Comparison of ENCODE assay signal across 7 cellular contexts in the genomic region with DNA sequence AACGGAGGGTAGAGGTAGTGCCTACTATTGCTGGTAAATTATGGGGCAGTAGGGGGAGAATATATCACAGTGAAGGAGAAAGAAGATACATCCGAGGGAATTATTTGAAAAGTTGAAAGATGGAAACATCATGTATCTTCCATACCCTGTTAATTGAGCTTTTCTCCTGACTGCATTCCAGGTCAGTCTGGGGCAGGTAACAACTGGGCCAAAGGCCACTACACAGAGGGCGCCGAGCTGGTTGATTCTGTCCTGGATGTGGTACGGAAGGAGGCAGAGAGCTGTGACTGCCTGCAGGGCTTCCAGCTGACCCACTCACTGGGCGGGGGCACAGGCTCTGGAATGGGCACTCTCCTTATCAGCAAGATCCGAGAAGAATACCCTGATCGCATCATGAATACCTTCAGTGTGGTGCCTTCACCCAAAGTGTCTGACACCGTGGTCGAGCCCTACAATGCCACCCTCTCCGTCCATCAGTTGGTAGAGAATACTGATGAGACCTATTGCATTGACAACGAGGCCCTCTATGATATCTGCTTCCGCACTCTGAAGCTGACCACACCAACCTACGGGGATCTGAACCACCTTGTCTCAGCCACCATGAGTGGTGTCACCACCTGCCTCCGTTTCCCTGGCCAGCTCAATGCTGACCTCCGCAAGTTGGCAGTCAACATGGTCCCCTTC. TPM values are rescaled to one million over a fixed set of nuclear protein-coding genes. Genes with fewer than 3 reads are reported as not detected.
A peak's percentile ranks its signal among the peaks of the same experiment; 100 is the strongest.
DNase-seq lines count a peak whose midpoint lies in the region; ATAC-seq and TF ChIP-seq lines count a peak whose summit lies in the region.
"Not testable (repeated sequence)": the region's sequence is repeated elsewhere in the genome, so short reads cannot be mapped to it uniquely, and the experiment has no call there.

No MANE protein-coding gene starts in this region.

- H3F3A ChIP-seq in DOHH2 (ENCODE audit: control insufficient read depth, insufficient read depth) = peaks cover 87% of the 10 kb centered on the region

- H3K4me2 ChIP-seq in DOHH2 (ENCODE audit: low read length) = peak overlapping the region; percentile 94

- DNase-seq in activated naive CD8-positive, alpha-beta T cell treated with anti-CD3 and anti-CD28 coated beads, Interleukin-2, amount 10 ng/mL, durations not matched to agents 7 days and 5 days; epithelial cell of prostate (ENCODE audit: low read depth, low spot score): not testable (repeated sequence)
- DNase-seq in lower lobe of right lung (peak; percentile 40), posterior vena cava (ENCODE audit: low spot score) (peak; percentile 28)

- not testable (repeated sequence) for ATAC-seq in activated naive CD8-positive, alpha-beta T cell treated with anti-CD3 and anti-CD28 coated beads, Interleukin-2, amount 10 ng/mL, durations not matched to agents 7 days and 5 days (ENCODE audit: low read depth); lower lobe of right lung

- not testable (repeated sequence) for H3K27me3 ChIP-seq in DOHH2 (ENCODE audit: control insufficient read depth, low read length); lower lobe of right lung (ENCODE audit: low read depth)

- peak overlapping the region; percentile 93 for H3K27ac Mint-ChIP-seq in activated naive CD8-positive, alpha-beta T cell treated with anti-CD3 and anti-CD28 coated beads, Interleukin-2, amount 10 ng/mL, durations not matched to agents 7 days and 5 days

- H3K9me3 Mint-ChIP-seq in activated naive CD8-positive, alpha-beta T cell treated with anti-CD3 and anti-CD28 coated beads, Interleukin-2, amount 10 ng/mL, durations not matched to agents 7 days and 5 days = not testable (repeated sequence)

- H3K4me3 Mint-ChIP-seq in activated naive CD8-positive, alpha-beta T cell treated with anti-CD3 and anti-CD28 coated beads, Interleukin-2, amount 10 ng/mL, durations not matched to agents 7 days and 5 days = peak overlapping the region; percentile 91

- not testable (repeated sequence) for H3K9me3 ChIP-seq in DOHH2 (ENCODE audit: control insufficient read depth, insufficient read depth, low read length); KOPT-K1 (ENCODE audit: insufficient read depth, low read length, poor library complexity, severe bottlenecking); lower lobe of right lung

- H3K79me2 ChIP-seq in DOHH2 (ENCODE audit: control insufficient read depth, low read length) = peaks cover 67% of the 10 kb centered on the region

- H3K27ac ChIP-seq in DOHH2 (ENCODE audit: low read depth, low read length) (peak overlapping the region; percentile 100), KOPT-K1 (ENCODE audit: low read depth, low read length, poor library complexity, severe bottlenecking) (peak overlapping the region; percentile 98), VCaP (peak overlapping the region; percentile 89; the same call in 1 of the 2 replicates), epithelial cell of prostate (peak overlapping the region; percentile 95)
- H3K27ac ChIP-seq in lower lobe of right lung = not testable (repeated sequence)

- peaks cover 46% of the 10 kb centered on the region for H3K4me1 ChIP-seq in DOHH2 (ENCODE audit: control insufficient read depth, low read length)
- peaks cover 38% of the 10 kb centered on the region for H3K4me1 ChIP-seq in lower lobe of right lung

- not testable (repeated sequence) for H3K9me2 ChIP-seq in DOHH2 (replicated peaks; ENCODE audit: control insufficient read depth, low read length)

- POLR2A ChIA-PET in activated naive CD8-positive, alpha-beta T cell treated with anti-CD3 and anti-CD28 coated beads, Interleukin-2, amount 10 ng/mL, durations not matched to agents 7 days and 5 days (lab: Charles Lee) = interaction anchor here (0.7 to 11.0 kb wide), 8 partner anchors 7 to 108 kb away, joined by 3 to 512 read pairs (median 7); a partner anchor contains a TSS

- intact Hi-C loops in lower lobe of right lung (cut with DNase I) = loop anchor here (5.0 kb wide), 1 partner anchor 46 kb away; no protein-coding TSS in a partner anchor
- intact Hi-C loops in posterior vena cava (cut with DNase I) = loop anchor here (2.0 to 10.0 kb wide), 3 partner anchors 40 to 98 kb away; a partner anchor contains a TSS

- H3K4me3 ChIP-seq in DOHH2 (ENCODE audit: low read length) = peak overlapping the region; percentile 88
- H3K4me3 ChIP-seq in lower lobe of right lung = not testable (repeated sequence)

- H3K36me3 ChIP-seq in DOHH2 (ENCODE audit: control insufficient read depth, low read length) (peaks cover 83% of the 10 kb centered on the region), KOPT-K1 (ENCODE audit: insufficient read depth, low read length) (peaks cover 68% of the 10 kb centered on the region), lower lobe of right lung (peaks cover 65% of the 10 kb centered on the region)

- peaks cover 60% of the 10 kb centered on the region for H3K36me3 Mint-ChIP-seq in activated naive CD8-positive, alpha-beta T cell treated with anti-CD3 and anti-CD28 coated beads, Interleukin-2, amount 10 ng/mL, durations not matched to agents 7 days and 5 days

- peaks cover 48% of the 10 kb centered on the region for H3K4me1 Mint-ChIP-seq in activated naive CD8-positive, alpha-beta T cell treated with anti-CD3 and anti-CD28 coated beads, Interleukin-2, amount 10 ng/mL, durations not matched to agents 7 days and 5 days

- TF ChIP-seq CTCF in DOHH2 (IDR thresholded peaks at IDR 0.05; ENCODE audit: low read depth, low read length, poor library complexity, severe bottlenecking); VCaP (conservative IDR thresholded peaks at IDR 0.05); lower lobe of right lung (IDR thresholded peaks at IDR 0.05): not testable (repeated sequence)

- peaks cover 18% of the 10 kb centered on the region for H4K20me1 ChIP-seq in DOHH2 (ENCODE audit: control insufficient read depth, insufficient read depth, low read depth, low read length)

- not testable (repeated sequence) for H3K27me3 Mint-ChIP-seq in activated naive CD8-positive, alpha-beta T cell treated with anti-CD3 and anti-CD28 coated beads, Interleukin-2, amount 10 ng/mL, durations not matched to agents 7 days and 5 days

RNA-seq across cellular contexts. Expression of a gene that starts 3.1 kb away (rescaled TPM):
- total RNA-seq in activated naive CD8-positive, alpha-beta T cell treated with anti-CD3 and anti-CD28 coated beads, Interleukin-2, amount 10 ng/mL, durations not matched to agents 7 days and 5 days = 1,000 to 10,000 TPM; 1,168 to 1,207 TPM
- 292 TPM for total RNA-seq in lower lobe of right lung
- total RNA-seq in posterior vena cava = 100 to 1,000 TPM; 342 to 378 TPM

RNA-seq across cellular contexts. Expression of a gene that starts 6.2 kb away (rescaled TPM):
- total RNA-seq in activated naive CD8-positive, alpha-beta T cell treated with anti-CD3 and anti-CD28 coated beads, Interleukin-2, amount 10 ng/mL, durations not matched to agents 7 days and 5 days = 10 to 100 TPM; 50.2 to 52.2 TPM
- 24.5 TPM for total RNA-seq in lower lobe of right lung
- total RNA-seq in posterior vena cava = 10 to 100 TPM; 24.4 to 25.0 TPM

RNA-seq across cellular contexts. Expression of a gene that starts 19.2 kb away (rescaled TPM):
- 100 to 1,000 TPM; 261 to 271 TPM for total RNA-seq in activated naive CD8-positive, alpha-beta T cell treated with anti-CD3 and anti-CD28 coated beads, Interleukin-2, amount 10 ng/mL, durations not matched to agents 7 days and 5 days
- total RNA-seq in lower lobe of right lung = 151 TPM
- 100 to 1,000 TPM; 150 to 167 TPM for total RNA-seq in posterior vena cava

RNA-seq across cellular contexts. Expression of a gene that starts 21.0 kb away (rescaled TPM):
- total RNA-seq in activated naive CD8-positive, alpha-beta T cell treated with anti-CD3 and anti-CD28 coated beads, Interleukin-2, amount 10 ng/mL, durations not matched to agents 7 days and 5 days = 10 to 100 TPM; 49.1 to 52.7 TPM
- total RNA-seq in lower lobe of right lung (18.0 TPM), posterior vena cava (10 to 100 TPM; 28.5 to 51.5 TPM)

RNA-seq across cellular contexts. Expression of a gene that starts 32.5 kb away (rescaled TPM):
- total RNA-seq in activated naive CD8-positive, alpha-beta T cell treated with anti-CD3 and anti-CD28 coated beads, Interleukin-2, amount 10 ng/mL, durations not matched to agents 7 days and 5 days = 10 to 100 TPM; 33.1 to 33.9 TPM
- 10.0 TPM for total RNA-seq in lower lobe of right lung
- total RNA-seq in posterior vena cava = 10 to 100 TPM; 14.6 to 15.5 TPM
